15 cellular contexts compared by ENCODE assay signal in genomic region chr21:42525676-42526378, GRCh38. TPM values are rescaled to one million over a fixed set of nuclear protein-coding genes. Genes with fewer than 3 reads are reported as not detected.
DNase-seq lines count a peak whose midpoint lies in the region; ATAC-seq and TF ChIP-seq lines count a peak whose summit lies in the region.
"Had no signal": no experiment of that assay in that cellular context is flagged by ENCODE, and none has a peak within 500 bp of the region (broad histone marks: within the 10 kb centered on the region; RNA-seq: fewer than 3 reads in every experiment).

No MANE protein-coding gene starts in this region.

- peaks cover 52% of the 10 kb centered on the region for H3K4me1 Mint-ChIP-seq in activated CD8-positive, alpha-beta T cell treated with anti-CD3 and anti-CD28 coated beads for 36 hours (ENCODE audit: low read depth)
- peaks cover 55% of the 10 kb centered on the region for H3K4me1 Mint-ChIP-seq in activated CD8-positive, alpha-beta T cell treated with anti-CD3 and anti-CD28 coated beads, Interleukin-2, amount 10 ng/mL, durations not matched to agents 7 days and 5 days (ENCODE audit: low read depth)

- H3K9me3 Mint-ChIP-seq in activated CD8-positive, alpha-beta T cell treated with anti-CD3 and anti-CD28 coated beads for 36 hours, result no peaks in the 10 kb centered on the region
- no peaks in the 10 kb centered on the region for H3K9me3 Mint-ChIP-seq in activated CD8-positive, alpha-beta T cell treated with anti-CD3 and anti-CD28 coated beads, Interleukin-2, amount 10 ng/mL, durations not matched to agents 7 days and 5 days (ENCODE audit: insufficient read depth)

- H3K27ac Mint-ChIP-seq in activated CD8-positive, alpha-beta T cell treated with anti-CD3 and anti-CD28 coated beads for 36 hours, result peak overlapping the region; percentile 14
- no peak overlapping the region for H3K27ac Mint-ChIP-seq in activated CD8-positive, alpha-beta T cell treated with anti-CD3 and anti-CD28 coated beads, Interleukin-2, amount 10 ng/mL, durations not matched to agents 7 days and 5 days
- H3K27ac Mint-ChIP-seq: HFFc6 had no signal

- H3K27me3 Mint-ChIP-seq in activated CD8-positive, alpha-beta T cell treated with anti-CD3 and anti-CD28 coated beads for 36 hours, result no peaks in the 10 kb centered on the region
- no peaks in the 10 kb centered on the region for H3K27me3 Mint-ChIP-seq in activated CD8-positive, alpha-beta T cell treated with anti-CD3 and anti-CD28 coated beads, Interleukin-2, amount 10 ng/mL, durations not matched to agents 7 days and 5 days (ENCODE audit: low read depth)

- no peaks in the 10 kb centered on the region for H3K79me2 ChIP-seq in OCI-LY3 (ENCODE audit: low read length)

- WGBS in stomach, 5 donors, result 39 to 54% (median 46%) methylated on average over 9 of the region's 9 CpGs

- TF ChIP-seq CTCF in activated CD8-positive, alpha-beta T cell treated with anti-CD3 and anti-CD28 coated beads for 36 hours (IDR thresholded peaks at IDR 0.05), result no peak
- TF ChIP-seq CTCF in OCI-LY3 (IDR thresholded peaks at IDR 0.05; ENCODE audit: low read depth, low read length), result no peak
- TF ChIP-seq CTCF in left lung (IDR thresholded peaks at IDR 0.05), result no peak
- TF ChIP-seq CTCF in stomach (IDR thresholded peaks at IDR 0.05), result no peak
- TF ChIP-seq CTCF in GM20000 (IDR thresholded peaks at IDR 0.05; ENCODE audit: extremely low read depth, missing control alignments), result no peak

- H3K4me3 Mint-ChIP-seq in activated CD8-positive, alpha-beta T cell treated with anti-CD3 and anti-CD28 coated beads for 36 hours, result no peak overlapping the region
- H3K4me3 Mint-ChIP-seq in activated CD8-positive, alpha-beta T cell treated with anti-CD3 and anti-CD28 coated beads, Interleukin-2, amount 10 ng/mL, durations not matched to agents 7 days and 5 days, result no peak overlapping the region
- H3K4me3 Mint-ChIP-seq: HFFc6 had no signal

- CTCF ChIA-PET in activated CD8-positive, alpha-beta T cell treated with anti-CD3 and anti-CD28 coated beads for 36 hours (lab: Charles Lee), result interaction anchor here (1.1 to 1.5 kb wide), 2 partner anchors 11 to 152 kb away, joined by 3 read pairs; no protein-coding TSS in a partner anchor
- CTCF ChIA-PET in activated CD8-positive, alpha-beta T cell treated with anti-CD3 and anti-CD28 coated beads, Interleukin-2, amount 10 ng/mL, durations not matched to agents 7 days and 5 days (lab: Charles Lee), result interaction anchor here (0.9 to 2.2 kb wide), 3 partner anchors 11 to 217 kb away, joined by 3 to 9 read pairs (median 3); no protein-coding TSS in a partner anchor

- DNase-seq in activated CD8-positive, alpha-beta T cell treated with anti-CD3 and anti-CD28 coated beads for 36 hours, result no peak
- DNase-seq in activated CD8-positive, alpha-beta T cell treated with anti-CD3 and anti-CD28 coated beads, Interleukin-2, amount 10 ng/mL, durations not matched to agents 7 days and 5 days, result no peak
- DNase-seq in left lung (no peak), stomach (no peak), GM20000 (ENCODE audit: low spot score) (no peak), RPMI8226 (no peak), SJCRH30 (no peak)
- DNase-seq: central memory CD4-positive, alpha-beta T cell; HFFc6; OCI-M1; T1000 had no signal

- H3K4me1 ChIP-seq in OCI-LY3 (ENCODE audit: low read length), result peaks cover 51% of the 10 kb centered on the region
- H3K4me1 ChIP-seq in left lung, result peaks cover 14 to 54% of the 10 kb centered on the region in 2 donors
- H3K4me1 ChIP-seq in stomach, result peaks cover 49 to 81% (median 62%) of the 10 kb centered on the region in 4 donors
- peaks cover 8% of the 10 kb centered on the region; the same call in 1 of the 2 replicates for H3K4me1 ChIP-seq in SJCRH30

- H3K36me3 ChIP-seq in OCI-LY3 (replicated peaks; ENCODE audit: low read depth, low read length) (peaks cover 28% of the 10 kb centered on the region), left lung (peaks cover 2 to 24% of the 10 kb centered on the region in 2 donors), stomach (peaks cover 6 to 39% (median 22%) of the 10 kb centered on the region in 4 donors), SJCRH30 (no peaks in the 10 kb centered on the region)
- H3K36me3 ChIP-seq: MG63 had no signal

- H3K9me3 ChIP-seq in OCI-LY3 (ENCODE audit: insufficient read depth, low read length) (no peaks in the 10 kb centered on the region), left lung (no peaks in the 10 kb centered on the region), stomach (no peaks in the 10 kb centered on the region), SJCRH30 (replicated peaks) (no peaks in the 10 kb centered on the region)
- H3K9me3 ChIP-seq: MG63 had no signal

- H3K27me3 ChIP-seq in OCI-LY3 (ENCODE audit: low read depth, low read length) (no peaks in the 10 kb centered on the region), left lung (no peaks in the 10 kb centered on the region), stomach (no peaks in the 10 kb centered on the region), SJCRH30 (no peaks in the 10 kb centered on the region)
- H3K27me3 ChIP-seq: MG63 had no signal

- no peaks in the 10 kb centered on the region for H4K20me1 ChIP-seq in OCI-LY3 (ENCODE audit: insufficient read depth, low read length)

- intact Hi-C loops in activated CD8-positive, alpha-beta T cell treated with anti-CD3 and anti-CD28 coated beads for 36 hours (cut with micrococcal nuclease), result loop anchor here (5.0 kb wide), 1 partner anchor 59 kb away; no protein-coding TSS in a partner anchor
- intact Hi-C loops in left lung (cut with DNase I) (no loop called here), stomach (cut with DNase I; ENCODE audit: low total_unique reads) (no loop called here)

- no peak for ATAC-seq in activated CD8-positive, alpha-beta T cell treated with anti-CD3 and anti-CD28 coated beads for 36 hours
- ATAC-seq in activated CD8-positive, alpha-beta T cell treated with anti-CD3 and anti-CD28 coated beads, Interleukin-2, amount 10 ng/mL, durations not matched to agents 7 days and 5 days, result no peak
- ATAC-seq in left lung, result no peak

- H3K27ac ChIP-seq in OCI-LY3 (ENCODE audit: low read length) (no peak overlapping the region), left lung (peak overlapping the region; percentile 20 to 82), stomach (peak overlapping the region; percentile 64 to 91 (median 82)), SJCRH30 (no peak overlapping the region)

- POLR2A ChIA-PET in activated CD8-positive, alpha-beta T cell treated with anti-CD3 and anti-CD28 coated beads for 36 hours (lab: Charles Lee), result interaction anchor here (1.0 to 5.4 kb wide), 4 partner anchors 12 to 121 kb away, joined by 3 to 31 read pairs (median 4); partner anchors contain the start of gene SLC37A1
- POLR2A ChIA-PET in activated CD8-positive, alpha-beta T cell treated with anti-CD3 and anti-CD28 coated beads, Interleukin-2, amount 10 ng/mL, durations not matched to agents 7 days and 5 days (lab: Charles Lee), result interaction anchor here (1.5 kb wide), 1 partner anchor 12 kb away, joined by 4 read pairs; the partner anchor contains the start of gene SLC37A1

- H3K4me3 ChIP-seq in OCI-LY3 (ENCODE audit: low read length) (no peak overlapping the region), left lung (no peak overlapping the region), stomach (no peak overlapping the region), SJCRH30 (no peak overlapping the region)
- H3K4me3 ChIP-seq: lung, MG63 had no signal

- TF ChIP-seq EP300 in stomach (IDR thresholded peaks at IDR 0.05), result no peak

- peak overlapping the region; percentile 89 for H3K4me2 ChIP-seq in OCI-LY3 (ENCODE audit: low read length)

- no peak for TF ChIP-seq POLR2A in stomach (IDR thresholded peaks at IDR 0.05)

- H3K36me3 Mint-ChIP-seq in activated CD8-positive, alpha-beta T cell treated with anti-CD3 and anti-CD28 coated beads for 36 hours (ENCODE audit: low read depth), result peaks cover 26% of the 10 kb centered on the region
- peaks cover 55% of the 10 kb centered on the region for H3K36me3 Mint-ChIP-seq in activated CD8-positive, alpha-beta T cell treated with anti-CD3 and anti-CD28 coated beads, Interleukin-2, amount 10 ng/mL, durations not matched to agents 7 days and 5 days (ENCODE audit: low read depth)

- H3K9ac ChIP-seq in OCI-LY3 (ENCODE audit: low read length), result no peak overlapping the region

- H2AFZ ChIP-seq in OCI-LY3 (ENCODE audit: low read depth, low read length), result no peak overlapping the region

RNA-seq across cellular contexts. Expression of gene SLC37A1, which starts 12.2 kb away (rescaled TPM):
- 10 to 100 TPM; 12.8 to 14.9 TPM for total RNA-seq in activated CD8-positive, alpha-beta T cell treated with anti-CD3 and anti-CD28 coated beads for 36 hours
- 10 to 100 TPM; 18.9 to 19.2 TPM for total RNA-seq in activated CD8-positive, alpha-beta T cell treated with anti-CD3 and anti-CD28 coated beads, Interleukin-2, amount 10 ng/mL, durations not matched to agents 7 days and 5 days
- total RNA-seq in left lung (10 to 100 TPM; 22.4 to 26.8 TPM), stomach (10 to 100 TPM in 4 of 5 donors, 1 to 10 TPM in 1; 9.8 to 72.9 (median 23.9) TPM)
- 10 to 100 TPM; 10.3 to 12.4 (median 11.3) TPM for polyA plus RNA-seq in stomach
- not detected in 2 replicates for total RNA-seq in SJCRH30 (2014; rRNA removed; shearing (Covaris generic))
- total RNA-seq: HFFc6 had no signal

RNA-seq across cellular contexts. Expression of gene RSPH1, which starts 29.8 kb away (rescaled TPM):
- not detected for total RNA-seq in activated CD8-positive, alpha-beta T cell treated with anti-CD3 and anti-CD28 coated beads for 36 hours
- total RNA-seq in activated CD8-positive, alpha-beta T cell treated with anti-CD3 and anti-CD28 coated beads, Interleukin-2, amount 10 ng/mL, durations not matched to agents 7 days and 5 days, result not detected
- total RNA-seq in left lung (10 to 100 TPM in 1 of 2 donors, under 1 TPM in 1; 0.73 to 10.7 TPM), stomach (1 to 10 TPM in 1 of 5 donors, under 1 TPM in 3, not detected in 1; 0.37 to 8.9 (median 0.58) TPM)
- polyA plus RNA-seq in stomach, result 1 to 10 TPM; 1.8 to 2.9 (median 2.8) TPM
- not detected in 2 replicates for total RNA-seq in SJCRH30 (2014; rRNA removed; shearing (Covaris generic))
- total RNA-seq: HFFc6 had no signal
- polyA plus RNA-seq: AG04450 had no signal

Comparison
In these comparisons a context has a peak if more than half of its experiments do, and no peak if none do; other contexts are left out.
1. H3K27ac ChIP-seq: peak in left lung (2 of 2) and stomach (5 of 5); none in OCI-LY3 (single experiment) and SJCRH30 (single experiment).
2. RNA of gene SLC37A1, which starts 12.2 kb away (total RNA-seq): 22.4 to 26.8 TPM in left lung, 9.8 to 72.9 TPM in stomach, 18.9 to 19.2 TPM in activated CD8-positive, alpha-beta T cell treated with anti-CD3 and anti-CD28 coated beads, Interleukin-2, amount 10 ng/mL, durations not matched to agents 7 days and 5 days and 12.8 to 14.9 TPM in activated CD8-positive, alpha-beta T cell treated with anti-CD3 and anti-CD28 coated beads for 36 hours; not detected in SJCRH30; every median in the first group is over 10 times any median in the second.